Comparison of ENCODE assay signal across 12 cellular contexts in the genomic region with DNA sequence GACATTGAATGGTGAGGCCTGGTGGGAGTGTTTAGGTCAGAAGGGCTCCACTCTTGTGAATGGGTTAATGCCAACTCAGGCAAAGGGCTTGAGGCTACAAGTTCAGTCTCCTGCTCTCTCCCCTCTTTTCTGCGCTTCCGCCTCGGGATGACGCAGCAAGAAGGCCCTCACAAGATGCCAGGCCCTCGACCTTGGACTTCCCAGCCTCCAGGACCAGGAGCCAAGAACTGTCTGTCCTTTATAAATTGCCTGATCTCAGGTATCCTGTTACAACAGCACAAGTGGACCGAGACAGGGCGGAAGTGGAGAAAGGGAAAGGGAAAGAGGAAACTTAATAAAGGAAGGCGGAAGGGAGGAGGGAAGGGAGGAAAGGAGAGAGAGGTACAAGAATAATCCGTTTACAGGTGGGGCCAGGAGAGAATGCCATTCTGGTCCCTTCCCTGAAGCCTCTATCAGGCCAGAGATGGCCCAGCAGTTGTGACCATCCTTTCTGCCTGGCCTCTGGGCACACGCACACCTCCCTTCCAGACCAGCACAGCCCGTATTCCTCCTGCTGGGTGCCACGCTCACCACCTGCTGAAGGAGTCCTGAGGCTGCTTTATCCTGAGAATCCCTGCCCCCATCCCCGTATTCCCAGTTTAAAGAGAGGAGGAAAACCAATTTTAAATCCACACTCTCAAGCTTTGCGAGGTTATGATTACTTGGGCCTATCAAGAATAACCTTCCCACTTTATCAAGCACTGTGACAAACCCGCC.
DNase-seq lines count a peak whose midpoint lies in the region; ATAC-seq and TF ChIP-seq lines count a peak whose summit lies in the region.
"Had no signal": no experiment of that assay in that cellular context is flagged by ENCODE, and none has a peak within 500 bp of the region (broad histone marks: within the 10 kb centered on the region; RNA-seq: fewer than 3 reads in every experiment).

No MANE protein-coding gene starts in this region.

- H3K27ac Mint-ChIP-seq in T-helper 1 cell treated with Interleukin-12 subunit alpha and Interleukin-12 subunit beta and Interleukin-4 antibody, amounts not matched to agents 30 μg/mL and 1 μg/mL, for 36 hours: peak overlapping the region; percentile 60
- H3K27ac Mint-ChIP-seq in endothelial cell (ENCODE audit: unreplicated experiment): peak overlapping the region; percentile 30
- no peak overlapping the region for H3K27ac Mint-ChIP-seq in osteocyte (ENCODE audit: unreplicated experiment)

- ATAC-seq in GM19023 (IDR thresholded peaks at IDR 0.05; ENCODE audit: unreplicated experiment) (no peak), HG03469 (IDR thresholded peaks at IDR 0.05; ENCODE audit: unreplicated experiment) (no peak)
- ATAC-seq: A549 had no signal

- no peak overlapping the region for H3K4me3 Mint-ChIP-seq in T-helper 1 cell treated with Interleukin-12 subunit alpha and Interleukin-12 subunit beta and Interleukin-4 antibody, amounts not matched to agents 30 μg/mL and 1 μg/mL, for 36 hours
- H3K4me3 Mint-ChIP-seq in endothelial cell (ENCODE audit: unreplicated experiment): no peak overlapping the region
- H3K4me3 Mint-ChIP-seq in osteocyte (ENCODE audit: unreplicated experiment): no peak overlapping the region

- TF ChIP-seq CTCF in endothelial cell (IDR thresholded peaks at IDR 0.05; ENCODE audit: unreplicated experiment) (no peak), osteocyte (IDR thresholded peaks at IDR 0.05) (no peak)

- H3K4me1 Mint-ChIP-seq in T-helper 1 cell treated with Interleukin-12 subunit alpha and Interleukin-12 subunit beta and Interleukin-4 antibody, amounts not matched to agents 30 μg/mL and 1 μg/mL, for 36 hours (ENCODE audit: low read depth): peaks cover 23% of the 10 kb centered on the region
- H3K4me1 Mint-ChIP-seq in endothelial cell (ENCODE audit: unreplicated experiment) (peaks cover 6% of the 10 kb centered on the region), osteocyte (ENCODE audit: unreplicated experiment) (peaks cover 21% of the 10 kb centered on the region)

- DNase-seq in T-helper 1 cell (no peak), NCI-H69 (lab: John Stamatoyannopoulos, UW) (peak; percentile 71), endothelial cell (ENCODE audit: low spot score) (no peak), osteocyte (ENCODE audit: extremely low spot score, unreplicated experiment) (peak; percentile 51)
- DNase-seq in stimulated activated CD4-positive, alpha-beta T cell treated with anti-CD3 and anti-CD28 coated beads, Interleukin-2, amount 100 ng/mL, for 24 hours: no peak
- DNase-seq: activated gamma-delta T cell, SHP77, upper lobe of left lung had no signal

- peaks cover 68% of the 10 kb centered on the region for H3K36me3 Mint-ChIP-seq in T-helper 1 cell treated with Interleukin-12 subunit alpha and Interleukin-12 subunit beta and Interleukin-4 antibody, amounts not matched to agents 30 μg/mL and 1 μg/mL, for 36 hours (ENCODE audit: low read depth)
- H3K36me3 Mint-ChIP-seq in endothelial cell (ENCODE audit: low read depth, unreplicated experiment) (peaks cover 43% of the 10 kb centered on the region), osteocyte (ENCODE audit: unreplicated experiment) (peaks cover 35% of the 10 kb centered on the region)

- H3K9me3 Mint-ChIP-seq in T-helper 1 cell treated with Interleukin-12 subunit alpha and Interleukin-12 subunit beta and Interleukin-4 antibody, amounts not matched to agents 30 μg/mL and 1 μg/mL, for 36 hours: peaks cover 16% of the 10 kb centered on the region
- peaks cover 14% of the 10 kb centered on the region for H3K9me3 Mint-ChIP-seq in endothelial cell (ENCODE audit: unreplicated experiment)
- H3K9me3 Mint-ChIP-seq in osteocyte (ENCODE audit: unreplicated experiment): peaks cover 4% of the 10 kb centered on the region

- H3K27me3 Mint-ChIP-seq in T-helper 1 cell treated with Interleukin-12 subunit alpha and Interleukin-12 subunit beta and Interleukin-4 antibody, amounts not matched to agents 30 μg/mL and 1 μg/mL, for 36 hours (ENCODE audit: low read depth): no peaks in the 10 kb centered on the region
- H3K27me3 Mint-ChIP-seq in endothelial cell (ENCODE audit: unreplicated experiment) (peaks cover 2% of the 10 kb centered on the region), osteocyte (ENCODE audit: unreplicated experiment) (no peaks in the 10 kb centered on the region)

Comparison
In these comparisons a context has a peak if more than half of its experiments do, and no peak if none do; other contexts are left out.
1. DNase-seq: peak in NCI-H69 (single experiment) and osteocyte (single experiment); none in T-helper 1 cell (0 of 5), endothelial cell (single experiment) and stimulated activated CD4-positive, alpha-beta T cell treated with anti-CD3 and anti-CD28 coated beads, Interleukin-2, amount 100 ng/mL, for 24 hours (0 of 2).